ENCODE assay signal across 19 cellular contexts in the genomic region with DNA sequence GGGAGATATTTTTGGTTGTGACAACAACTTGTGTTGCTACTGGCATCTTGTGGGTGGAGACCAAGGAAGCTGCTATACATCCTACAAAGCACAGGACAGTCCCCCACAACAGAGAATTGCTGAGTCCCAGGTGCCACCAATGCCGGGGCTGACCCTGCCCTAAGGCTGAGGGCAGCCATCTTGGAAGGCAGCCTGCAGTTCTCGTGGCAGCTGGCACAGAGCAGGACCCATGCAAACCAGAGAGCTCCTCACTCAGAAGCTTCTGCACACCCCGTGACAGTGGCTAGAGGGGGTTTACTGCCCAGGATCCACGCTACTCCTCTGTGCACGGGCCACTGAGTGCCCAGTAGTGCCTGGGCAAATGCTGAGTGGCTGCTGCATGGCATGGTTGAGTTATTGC.
DNase-seq lines count a peak whose midpoint lies in the region; ATAC-seq, FAIRE-seq and TF ChIP-seq lines count a peak whose summit lies in the region.
"Had no signal": no experiment of that assay in that cellular context is flagged by ENCODE, and none has a peak within 500 bp of the region (broad histone marks: within the 10 kb centered on the region; RNA-seq: fewer than 3 reads in every experiment).

No MANE protein-coding gene starts in this region.

- H3K9me3 ChIP-seq in kidney (ENCODE audit: control insufficient read depth in 1 of 2, low read length in 2 of 2): no peaks in the 10 kb centered on the region
- H3K9me3 ChIP-seq: BLaER1 treated with 17β-estradiol and CSF1 and Interleukin-3, amounts not matched to agents 10 nM and 100 nM had no signal

- H3K27ac Mint-ChIP-seq in WTC11 (peak overlapping the region; percentile 65; the same call in 1 of the 2 replicates), immature natural killer cell (no peak overlapping the region)
- H3K27ac Mint-ChIP-seq: B cell; CD8-positive, alpha-beta memory T cell had no signal

- no peaks in the 10 kb centered on the region for H3K9me3 Mint-ChIP-seq in WTC11
- H3K9me3 Mint-ChIP-seq in immature natural killer cell: peaks cover 0 to 2% (median 0%) of the 10 kb centered on the region in 6 donors

- no peak for TF ChIP-seq CTCF in WTC11 (IDR thresholded peaks at IDR 0.05)
- TF ChIP-seq CTCF in kidney (IDR thresholded peaks at IDR 0.05; ENCODE audit: borderline replicate concordance, extremely low read depth, insufficient read depth): no peak
- TF ChIP-seq CTCF in RWPE1 (conservative IDR thresholded peaks at IDR 0.05; ENCODE audit: low read depth): no peak

- no peak overlapping the region for H3K27ac ChIP-seq in kidney (ENCODE audit: low read depth in 2 of 2, low read length in 2 of 2)
- H3K27ac ChIP-seq in RWPE1: no peak overlapping the region
- H3K27ac ChIP-seq: BLaER1 treated with 17β-estradiol and CSF1 and Interleukin-3, amounts not matched to agents 10 nM and 100 nM; GM23248 had no signal

- H3K27me3 Mint-ChIP-seq in WTC11 (ENCODE audit: low read depth) (no peaks in the 10 kb centered on the region), immature natural killer cell (ENCODE audit: low read depth in 3 of 3) (peaks cover 0 to 3% (median 0%) of the 10 kb centered on the region in 3 donors)
- H3K27me3 Mint-ChIP-seq: B cell had no signal

- intact Hi-C loops in kidney (cut with DNase I) (no loop called here), posterior vena cava (cut with DNase I) (no loop called here)

- no peak for FAIRE-seq in kidney (lab: Jason Lieb, UNC)
- FAIRE-seq: GM12878, GM19239, H54 had no signal

- no peak overlapping the region for H3K4me3 Mint-ChIP-seq in WTC11
- H3K4me3 Mint-ChIP-seq in immature natural killer cell: no peak overlapping the region
- H3K4me3 Mint-ChIP-seq: B cell; CD8-positive, alpha-beta memory T cell had no signal

- H3K36me3 Mint-ChIP-seq in WTC11 (no peaks in the 10 kb centered on the region), immature natural killer cell (no peaks in the 10 kb centered on the region)
- H3K36me3 Mint-ChIP-seq: CD8-positive, alpha-beta memory T cell had no signal

- ATAC-seq in WTC11: no peak
- ATAC-seq: GM12878 had no signal

- no peak overlapping the region for H3K9ac ChIP-seq in kidney (ENCODE audit: low read length in 2 of 2)
- H3K9ac ChIP-seq: BLaER1 treated with 17β-estradiol and CSF1 and Interleukin-3, amounts not matched to agents 10 nM and 100 nM; GM23248 had no signal

- POLR2A ChIA-PET in WTC11 (lab: Charles Lee) (no interaction called here), RWPE1 (lab: Yijun Ruan, JAX; ENCODE audit: low non-redundant PET) (no interaction called here)

- no peak overlapping the region for H3K4me3 ChIP-seq in kidney (ENCODE audit: low read length in 2 of 2)
- H3K4me3 ChIP-seq: BLaER1 treated with 17β-estradiol and CSF1 and Interleukin-3, amounts not matched to agents 10 nM and 100 nM; GM12878; GM23248 had no signal

- H3K4me1 ChIP-seq in kidney (ENCODE audit: control insufficient read depth in 1 of 2, insufficient read depth in 1 of 2, low read depth in 1 of 2, low read length in 2 of 2): no peaks in the 10 kb centered on the region

- H3K4me1 Mint-ChIP-seq in WTC11 (peaks cover 17% of the 10 kb centered on the region), immature natural killer cell (no peaks in the 10 kb centered on the region)
- H3K4me1 Mint-ChIP-seq: B cell; CD8-positive, alpha-beta memory T cell had no signal

- H3K36me3 ChIP-seq in kidney (ENCODE audit: control insufficient read depth in 1 of 2, insufficient read depth in 2 of 2, low read length in 2 of 2): no peaks in the 10 kb centered on the region
- H3K36me3 ChIP-seq: BLaER1 treated with 17β-estradiol and CSF1 and Interleukin-3, amounts not matched to agents 10 nM and 100 nM had no signal

- no peak for DNase-seq in WTC11 (ENCODE audit: low spot score)
- DNase-seq in kidney: peak; percentile 28
- DNase-seq in posterior vena cava (ENCODE audit: low spot score): peak; percentile 31
- DNase-seq in immature natural killer cell: no peak
- DNase-seq in RWPE1 (ENCODE audit: low spot score): no peak
- DNase-seq in activated CD4-positive, CD25-positive, alpha-beta regulatory T cell treated with anti-CD3 and anti-CD28 coated beads, Interleukin-2, amount 50 U/mL, for 72 hours: no peak
- DNase-seq: COR-L47, DMS 273 treated with DMSO at 0.1 percent for 48 hours, DMS53, DND-41, EL, GM23248, HCEC 1CT had no signal

- CTCF ChIA-PET in WTC11 (lab: Charles Lee) (interaction anchor here (1.3 kb wide), 2 partner anchors 27 to 30 kb away, joined by 4 to 5 read pairs; no protein-coding TSS in a partner anchor), RWPE1 (lab: Yijun Ruan, JAX) (interaction anchor here (1.0 kb wide), 1 partner anchor 10 kb away, joined by 3 read pairs; no protein-coding TSS in a partner anchor)

TF ChIP-seq in WTC11, 78 proteins besides CTCF, POLR2A, EP300 and RAD21:
- no peak for TF ChIP-seq TP53 (CRISPR knock-in tag; IDR thresholded peaks at IDR 0.05)
- no peak for TF ChIP-seq TEAD4 (CRISPR knock-in tag; IDR thresholded peaks at IDR 0.05)
- TF ChIP-seq, protein P1, sequence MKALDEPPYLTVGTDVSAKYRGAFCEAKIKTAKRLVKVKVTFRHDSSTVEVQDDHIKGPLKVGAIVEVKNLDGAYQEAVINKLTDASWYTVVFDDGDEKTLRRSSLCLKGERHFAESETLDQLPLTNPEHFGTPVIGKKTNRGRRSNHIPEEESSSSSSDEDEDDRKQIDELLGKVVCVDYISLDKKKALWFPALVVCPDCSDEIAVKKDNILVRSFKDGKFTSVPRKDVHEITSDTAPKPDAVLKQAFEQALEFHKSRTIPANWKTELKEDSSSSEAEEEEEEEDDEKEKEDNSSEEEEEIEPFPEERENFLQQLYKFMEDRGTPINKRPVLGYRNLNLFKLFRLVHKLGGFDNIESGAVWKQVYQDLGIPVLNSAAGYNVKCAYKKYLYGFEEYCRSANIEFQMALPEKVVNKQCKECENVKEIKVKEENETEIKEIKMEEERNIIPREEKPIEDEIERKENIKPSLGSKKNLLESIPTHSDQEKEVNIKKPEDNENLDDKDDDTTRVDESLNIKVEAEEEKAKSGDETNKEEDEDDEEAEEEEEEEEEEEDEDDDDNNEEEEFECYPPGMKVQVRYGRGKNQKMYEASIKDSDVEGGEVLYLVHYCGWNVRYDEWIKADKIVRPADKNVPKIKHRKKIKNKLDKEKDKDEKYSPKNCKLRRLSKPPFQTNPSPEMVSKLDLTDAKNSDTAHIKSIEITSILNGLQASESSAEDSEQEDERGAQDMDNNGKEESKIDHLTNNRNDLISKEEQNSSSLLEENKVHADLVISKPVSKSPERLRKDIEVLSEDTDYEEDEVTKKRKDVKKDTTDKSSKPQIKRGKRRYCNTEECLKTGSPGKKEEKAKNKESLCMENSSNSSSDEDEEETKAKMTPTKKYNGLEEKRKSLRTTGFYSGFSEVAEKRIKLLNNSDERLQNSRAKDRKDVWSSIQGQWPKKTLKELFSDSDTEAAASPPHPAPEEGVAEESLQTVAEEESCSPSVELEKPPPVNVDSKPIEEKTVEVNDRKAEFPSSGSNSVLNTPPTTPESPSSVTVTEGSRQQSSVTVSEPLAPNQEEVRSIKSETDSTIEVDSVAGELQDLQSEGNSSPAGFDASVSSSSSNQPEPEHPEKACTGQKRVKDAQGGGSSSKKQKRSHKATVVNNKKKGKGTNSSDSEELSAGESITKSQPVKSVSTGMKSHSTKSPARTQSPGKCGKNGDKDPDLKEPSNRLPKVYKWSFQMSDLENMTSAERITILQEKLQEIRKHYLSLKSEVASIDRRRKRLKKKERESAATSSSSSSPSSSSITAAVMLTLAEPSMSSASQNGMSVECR (CRISPR knock-in tag; IDR thresholded peaks at IDR 0.05; ENCODE audit: borderline replicate concordance): no peak
- TF ChIP-seq, protein P2, sequence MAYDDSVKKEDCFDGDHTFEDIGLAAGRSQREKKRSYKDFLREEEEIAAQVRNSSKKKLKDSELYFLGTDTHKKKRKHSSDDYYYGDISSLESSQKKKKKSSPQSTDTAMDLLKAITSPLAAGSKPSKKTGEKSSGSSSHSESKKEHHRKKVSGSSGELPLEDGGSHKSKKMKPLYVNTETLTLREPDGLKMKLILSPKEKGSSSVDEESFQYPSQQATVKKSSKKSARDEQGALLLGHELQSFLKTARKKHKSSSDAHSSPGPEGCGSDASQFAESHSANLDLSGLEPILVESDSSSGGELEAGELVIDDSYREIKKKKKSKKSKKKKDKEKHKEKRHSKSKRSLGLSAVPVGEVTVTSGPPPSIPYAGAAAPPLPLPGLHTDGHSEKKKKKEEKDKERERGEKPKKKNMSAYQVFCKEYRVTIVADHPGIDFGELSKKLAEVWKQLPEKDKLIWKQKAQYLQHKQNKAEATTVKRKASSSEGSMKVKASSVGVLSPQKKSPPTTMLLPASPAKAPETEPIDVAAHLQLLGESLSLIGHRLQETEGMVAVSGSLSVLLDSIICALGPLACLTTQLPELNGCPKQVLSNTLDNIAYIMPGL (CRISPR knock-in tag; IDR thresholded peaks at IDR 0.05): no peak
- TF ChIP-seq ESRRA (CRISPR knock-in tag; IDR thresholded peaks at IDR 0.05; ENCODE audit: borderline replicate concordance): no peak

Comparison
In these comparisons a context has a peak if more than half of its experiments do, and no peak if none do; other contexts are left out.
1. DNase-seq: peak in kidney (single experiment) and posterior vena cava (single experiment); none in WTC11 (single experiment), immature natural killer cell (0 of 3), RWPE1 (single experiment) and activated CD4-positive, CD25-positive, alpha-beta regulatory T cell treated with anti-CD3 and anti-CD28 coated beads, Interleukin-2, amount 50 U/mL, for 72 hours (single experiment).